ENCODE assay signal across 24 cellular contexts in genomic region chr3:150041877-150042276, GRCh38.
"Had no signal": no experiment of that assay in that cellular context is flagged by ENCODE, and none has a peak within 500 bp of the region (broad histone marks: within the 10 kb centered on the region; RNA-seq: fewer than 3 reads in every experiment).

No MANE protein-coding gene starts in this region.

- H3K27ac ChIP-seq: stomach, suprapubic skin, testis, thoracic aorta, thyroid gland, tibial artery, tibial nerve, transverse colon, upper lobe of left lung, upper lobe of right lung, uterus, vagina had no signal

- H3K4me1 ChIP-seq: stomach, suprapubic skin, testis, thyroid gland, tibial nerve, transverse colon, upper lobe of left lung, upper lobe of right lung, uterus, vagina had no signal

- H3K27me3 ChIP-seq: stomach, suprapubic skin, testis, thyroid gland, tibial artery, tibial nerve, transverse colon, upper lobe of left lung, upper lobe of right lung, uterus, vagina had no signal

- H3K9me3 ChIP-seq: testis, thoracic aorta, thyroid gland had no signal

- H3K36me3 ChIP-seq: stomach, suprapubic skin, thoracic aorta, thyroid gland, tibial nerve, transverse colon, upper lobe of left lung, upper lobe of right lung, uterus, vagina had no signal

- DNase-seq: stimulated activated CD4-positive, alpha-beta T cell treated with anti-CD3 and anti-CD28 coated beads, Interleukin-2, amount 100 ng/mL, for 48 hours; stimulated activated CD4-positive, alpha-beta T cell treated with anti-CD3 and anti-CD28 coated beads, Interleukin-4, amount 100 ng/mL, for 1 hour; stimulated activated CD4-positive, alpha-beta T cell treated with anti-CD3 and anti-CD28 coated beads, Interleukin-4, amount 100 ng/mL, for 24 hours; stimulated activated CD4-positive, alpha-beta T cell treated with anti-CD3 and anti-CD28 coated beads, Interleukin-4, amount 100 ng/mL, for 4 hours; stimulated activated CD8-positive, alpha-beta memory T cell treated with anti-CD3 and anti-CD28 coated beads, Interleukin-4, amount 100 ng/mL, for 48 hours; stimulated activated naive B cell treated with anti-CD40 and anti-IgM and Interleukin-4, amounts not matched to agents 10 μg/mL and 1 μg/mL and 100 μg/mL, for 72 hours; stimulated activated naive CD4-positive, alpha-beta T cell; stimulated activated naive CD4-positive, alpha-beta T cell treated with Interleukin-2 at 50 U/mL for 16 hours; stimulated activated naive CD8-positive, alpha-beta T cell treated with anti-CD3 and anti-CD28 coated beads, Interleukin-15, amount 100 ng/mL, for 72 hours; stimulated activated naive CD8-positive, alpha-beta T cell treated with anti-CD3 and anti-CD28 coated beads, Interleukin-15, Interleukin-2, amounts not matched to agents 100 U/mL and 50 U/mL, for 24 hours; stomach; substantia nigra; testis; thyroid gland; tibial artery; transverse colon; trophoblast cell; upper lobe of left lung; upper lobe of right lung; uterus had no signal

- H3K4me3 ChIP-seq: stomach, suprapubic skin, testis, thoracic aorta, thyroid gland, tibial artery, tibial nerve, transverse colon, upper lobe of left lung, upper lobe of right lung, uterus, vagina had no signal
